ENCODE assay signal across 8 cellular contexts in the genomic region with DNA sequence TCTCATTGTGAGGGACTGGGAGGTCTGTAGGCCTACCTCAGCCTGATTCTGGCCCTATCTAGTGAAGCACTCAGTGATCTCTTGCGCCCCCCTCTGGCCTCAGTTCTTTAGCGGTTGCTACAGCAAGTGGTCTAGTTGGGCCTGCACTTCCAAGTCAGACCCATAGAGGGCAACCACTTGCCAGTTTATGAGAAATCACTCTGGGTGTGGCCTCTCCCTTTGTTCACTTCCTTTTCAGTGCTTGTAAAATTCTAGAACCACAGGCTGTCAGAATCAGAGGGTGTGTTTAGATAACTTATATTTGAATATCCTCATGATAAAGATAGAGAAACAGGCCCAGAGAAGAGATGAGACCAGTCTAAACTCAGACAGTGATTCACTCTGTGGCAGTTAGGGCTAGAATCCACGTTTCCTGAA.
A peak's percentile ranks its signal among the peaks of the same experiment; 100 is the strongest.
DNase-seq lines count a peak whose midpoint lies in the region; ATAC-seq, FAIRE-seq and TF ChIP-seq lines count a peak whose summit lies in the region.

No MANE protein-coding gene starts in this region.

- POLR2A ChIA-PET in A549 (lab: Yijun Ruan, JAX) = no interaction called here

- H3K4me2 ChIP-seq in A549 = peak overlapping the region; percentile 58

- no peak for TF ChIP-seq EP300 in A549 (IDR thresholded peaks at IDR 0.05)

- H3K4me3 ChIP-seq in A549 (no peak overlapping the region), WI38 (ENCODE audit: low read depth, low read length) (no peak overlapping the region), bronchial epithelial cell (ENCODE audit: low read depth, low read length) (no peak overlapping the region)

- ATAC-seq in A549 (peak; percentile 93 to 97), GM18520 (IDR thresholded peaks at IDR 0.05; ENCODE audit: unreplicated experiment) (peak; percentile 67), HG03066 (IDR thresholded peaks at IDR 0.05; ENCODE audit: low read depth, unreplicated experiment) (peak; percentile 72)

- peak; percentile 94 for TF ChIP-seq CTCF in A549 (IDR thresholded peaks at IDR 0.05)
- TF ChIP-seq CTCF in WI38 (IDR thresholded peaks at IDR 0.05; ENCODE audit: low read depth, low read length) = peak; percentile 99
- TF ChIP-seq CTCF in bronchial epithelial cell (IDR thresholded peaks at IDR 0.05; ENCODE audit: insufficient read depth, low read length, severe bottlenecking) = peak; percentile 86

- DNase-seq in A549 (ENCODE audit: low read depth in 1 of 2, low spot score in 1 of 2) (peak; percentile 74 to 92), NCI-H2196 (lab: John Stamatoyannopoulos, UW; ENCODE audit: unreplicated experiment) (peak; percentile 71), bronchial epithelial cell (ENCODE audit: low read depth) (peak; percentile 89), islet precursor cell (peak; percentile 92)
- peak; percentile 85 to 99 (median 90) for DNase-seq in stimulated activated CD4-positive, alpha-beta T cell treated with anti-CD3 and anti-CD28 coated beads, Interleukin-12 subunit alpha, Interleukin-12 subunit beta, amount 100 ng/mL, for 48 hours (ENCODE audit: low read depth in 2 of 3, low spot score in 1 of 3)

- FAIRE-seq in A549 (lab: Jason Lieb, UNC) (peak; percentile 82), bronchial epithelial cell (lab: Jason Lieb, UNC) (no peak)

- no peaks in the 10 kb centered on the region for H3K27me3 ChIP-seq in bronchial epithelial cell (ENCODE audit: control insufficient read depth, insufficient read depth, low read length)

- H3K27ac ChIP-seq in A549 = peak overlapping the region; percentile 69 to 86

- no peaks in the 10 kb centered on the region for H3K9me3 ChIP-seq in A549

- CTCF ChIA-PET in A549 (lab: Yijun Ruan, JAX) = interaction anchor here (0.8 to 2.4 kb wide), 9 partner anchors 11 to 112 kb away, joined by 3 to 15 read pairs (median 5); no protein-coding TSS in a partner anchor

- no peaks in the 10 kb centered on the region for H3K36me3 ChIP-seq in bronchial epithelial cell (ENCODE audit: control insufficient read depth, insufficient read depth, low read length)

- H3K4me1 ChIP-seq in A549 = peaks cover 13% of the 10 kb centered on the region

- peak; percentile 89 to 93 for TF ChIP-seq RAD21 in A549 (conservative IDR thresholded peaks at IDR 0.05 in 1 of 2, IDR thresholded peaks at IDR 0.05 in 1 of 2)

- 19% methylated on average over 3 of the region's 3 CpGs for WGBS in A549 (ENCODE audit: missing lambda C conversion rate)

- no peak for TF ChIP-seq POLR2A in A549 (IDR thresholded peaks at IDR 0.05; ENCODE audit: low read length)

TF ChIP-seq in A549, 52 proteins besides CTCF, POLR2A, EP300 and RAD21:
- no peak for TF ChIP-seq CBX8 (IDR thresholded peaks at IDR 0.05)
- peak; percentile 92 for TF ChIP-seq SMC3 (IDR thresholded peaks at IDR 0.05)
TF ChIP-seq in A549: peak in this region for 1.
